ENCODE assay signal across 1 cellular context in the genomic region with DNA sequence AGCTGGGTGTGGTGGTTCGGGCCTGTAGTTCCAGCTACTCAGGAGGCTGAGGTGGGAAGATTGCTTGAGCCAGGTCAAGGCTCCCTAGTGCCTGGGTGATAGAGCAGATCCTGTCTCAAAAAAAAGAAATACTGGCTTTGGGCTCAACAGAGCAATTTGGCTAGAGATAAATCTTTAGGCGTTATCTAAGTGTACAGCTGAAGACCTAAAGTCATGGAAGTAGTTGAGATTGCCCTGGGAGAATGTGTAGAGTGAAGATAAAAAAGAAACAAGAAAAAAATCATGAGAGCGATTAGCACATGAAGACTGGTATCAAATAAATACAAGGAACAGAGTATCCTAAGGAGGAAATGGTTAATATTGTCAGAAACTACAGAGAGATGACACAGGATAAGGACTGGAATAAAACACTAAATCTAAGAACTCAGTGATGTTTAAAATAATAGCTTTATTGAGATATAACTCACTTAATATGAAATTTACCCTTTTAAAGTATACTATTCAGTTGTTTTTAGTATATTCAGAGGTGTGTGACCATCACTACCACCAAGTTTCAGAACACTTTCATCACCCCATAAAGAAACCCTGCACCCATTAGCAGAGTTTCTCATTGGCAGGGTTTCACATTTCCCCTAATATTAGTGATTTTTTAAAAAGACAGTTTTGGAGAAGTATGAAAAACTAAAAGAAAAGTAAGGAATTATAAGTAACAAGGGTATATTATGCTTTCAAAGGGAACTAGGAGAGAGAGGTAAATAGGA.
TF ChIP-seq lines count a peak whose summit lies in the region.

No MANE protein-coding gene starts in this region.

TF ChIP-seq in K562, 482 proteins besides CTCF, POLR2A, EP300 and RAD21 (continued from another document and continues in another):
- TF ChIP-seq RERE (CRISPR knock-in tag; IDR thresholded peaks at IDR 0.05; ENCODE audit: borderline replicate concordance) (no peak), ZNF324 (CRISPR knock-in tag; IDR thresholded peaks at IDR 0.05) (peak; percentile 39; the same call in 1 of the 2 replicates), ZNF143 (CRISPR knock-in tag; IDR thresholded peaks at IDR 0.05) (no peak), MAFK (IDR thresholded peaks at IDR 0.05; ENCODE audit: low read length) (no peak), CXXC5 (CRISPR knock-in tag; IDR thresholded peaks at IDR 0.05) (peak; percentile 78), GTF3C2 (IDR thresholded peaks at IDR 0.05; ENCODE audit: borderline replicate concordance, extremely low read depth, insufficient read length) (no peak), FOXA1 (IDR thresholded peaks at IDR 0.05; ENCODE audit: borderline replicate concordance) (no peak), SIN3A (IDR thresholded peaks at IDR 0.05; ENCODE audit: borderline replicate concordance in 2 of 2, control insufficient read depth in 1 of 2, low read depth in 2 of 2, low read length in 2 of 2) (no peak), KLF16 (IDR thresholded peaks at IDR 0.05) (peak; percentile 99), DMBX1 (CRISPR knock-in tag; IDR thresholded peaks at IDR 0.05; ENCODE audit: borderline replicate concordance) (peak; percentile 87), RUNX1 (IDR thresholded peaks at IDR 0.05; ENCODE audit: low read depth) (no peak), THRA (IDR thresholded peaks at IDR 0.05) (no peak), GABPA (tag; conservative IDR thresholded peaks at IDR 0.05; ENCODE audit: low read depth) (no peak; the same call in 1 of the 2 replicates), SNIP1 (IDR thresholded peaks at IDR 0.05; ENCODE audit: low read depth) (no peak), RFX1 (IDR thresholded peaks at IDR 0.05) (no peak), ZNF253 (CRISPR knock-in tag; conservative IDR thresholded peaks at IDR 0.05) (no peak), HDAC2 (IDR thresholded peaks at IDR 0.05) (peak; percentile 100), ZNF146 (CRISPR knock-in tag; IDR thresholded peaks at IDR 0.05; ENCODE audit: unreplicated experiment) (no peak), PHB (CRISPR knock-in tag; IDR thresholded peaks at IDR 0.05) (no peak), AFF1 (IDR thresholded peaks at IDR 0.05; ENCODE audit: low read depth in 1 of 2, partially characterized antibody in 2 of 2) (peak; percentile 70 to 94), ILF3 (IDR thresholded peaks at IDR 0.05; ENCODE audit: borderline replicate concordance) (no peak), PTBP1 (IDR thresholded peaks at IDR 0.05; ENCODE audit: low read depth, low read length) (no peak), NR4A1 (CRISPR knock-in tag; IDR thresholded peaks at IDR 0.05) (no peak), NR4A1 (tag; IDR thresholded peaks at IDR 0.05) (0 out of 2 replicates have a peak, but pooled peaks have one; percentile 65), SP1 (CRISPR knock-in tag; IDR thresholded peaks at IDR 0.05) (no peak; the same call in 1 of the 2 replicates), CBX8 (IDR thresholded peaks at IDR 0.05; ENCODE audit: borderline replicate concordance, extremely low read depth, low read depth, low read length, poor library complexity, severe bottlenecking) (no peak), ZNF79 (CRISPR knock-in tag; IDR thresholded peaks at IDR 0.05; ENCODE audit: low read depth) (no peak), ZKSCAN8 (CRISPR knock-in tag; IDR thresholded peaks at IDR 0.05) (peak; percentile 57; the same call in 1 of the 2 replicates), ZNF707 (CRISPR knock-in tag; conservative IDR thresholded peaks at IDR 0.05) (no peak), SUPT5H (IDR thresholded peaks at IDR 0.05) (no peak), ZNF277 (CRISPR knock-in tag; IDR thresholded peaks at IDR 0.05; ENCODE audit: borderline replicate concordance) (no peak), ZZZ3 (IDR thresholded peaks at IDR 0.05) (no peak), BCL6 (CRISPR knock-in tag; IDR thresholded peaks at IDR 0.05) (0 out of 2 replicates have a peak, but pooled peaks have one; percentile 66), PHF21A (IDR thresholded peaks at IDR 0.05; ENCODE audit: borderline replicate concordance, low read depth) (peak; percentile 61; the same call in 1 of the 2 replicates), NR3C1 (CRISPR knock-in tag; IDR thresholded peaks at IDR 0.05) (no peak), TCF3 (CRISPR knock-in tag; IDR thresholded peaks at IDR 0.05) (peak; percentile 98), ZNF668 (CRISPR knock-in tag; IDR thresholded peaks at IDR 0.05) (0 out of 2 replicates have a peak, but pooled peaks have one; percentile 22), U2AF1 (optimal IDR thresholded peaks at IDR 0.05; ENCODE audit: low read depth, low read length) (no peak), CAMTA2 (CRISPR knock-in tag; conservative IDR thresholded peaks at IDR 0.05) (no peak), GABPB2 (CRISPR knock-in tag; conservative IDR thresholded peaks at IDR 0.05) (no peak), ZNF212 (CRISPR knock-in tag; IDR thresholded peaks at IDR 0.05) (no peak), MCM3 (IDR thresholded peaks at IDR 0.05) (no peak), CCAR2 (IDR thresholded peaks at IDR 0.05; ENCODE audit: low read depth, low read length) (no peak)
- TF ChIP-seq, protein P1, sequence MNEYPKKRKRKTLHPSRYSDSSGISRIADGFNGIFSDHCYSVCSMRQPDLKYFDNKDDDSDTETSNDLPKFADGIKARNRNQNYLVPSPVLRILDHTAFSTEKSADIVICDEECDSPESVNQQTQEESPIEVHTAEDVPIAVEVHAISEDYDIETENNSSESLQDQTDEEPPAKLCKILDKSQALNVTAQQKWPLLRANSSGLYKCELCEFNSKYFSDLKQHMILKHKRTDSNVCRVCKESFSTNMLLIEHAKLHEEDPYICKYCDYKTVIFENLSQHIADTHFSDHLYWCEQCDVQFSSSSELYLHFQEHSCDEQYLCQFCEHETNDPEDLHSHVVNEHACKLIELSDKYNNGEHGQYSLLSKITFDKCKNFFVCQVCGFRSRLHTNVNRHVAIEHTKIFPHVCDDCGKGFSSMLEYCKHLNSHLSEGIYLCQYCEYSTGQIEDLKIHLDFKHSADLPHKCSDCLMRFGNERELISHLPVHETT (CRISPR knock-in tag; conservative IDR thresholded peaks at IDR 0.05 in 1 of 2, IDR thresholded peaks at IDR 0.05 in 1 of 2): peak in 1 of 2 experiments; percentile 90; a peak in 2 of 4 replicates
- TF ChIP-seq, protein P2, sequence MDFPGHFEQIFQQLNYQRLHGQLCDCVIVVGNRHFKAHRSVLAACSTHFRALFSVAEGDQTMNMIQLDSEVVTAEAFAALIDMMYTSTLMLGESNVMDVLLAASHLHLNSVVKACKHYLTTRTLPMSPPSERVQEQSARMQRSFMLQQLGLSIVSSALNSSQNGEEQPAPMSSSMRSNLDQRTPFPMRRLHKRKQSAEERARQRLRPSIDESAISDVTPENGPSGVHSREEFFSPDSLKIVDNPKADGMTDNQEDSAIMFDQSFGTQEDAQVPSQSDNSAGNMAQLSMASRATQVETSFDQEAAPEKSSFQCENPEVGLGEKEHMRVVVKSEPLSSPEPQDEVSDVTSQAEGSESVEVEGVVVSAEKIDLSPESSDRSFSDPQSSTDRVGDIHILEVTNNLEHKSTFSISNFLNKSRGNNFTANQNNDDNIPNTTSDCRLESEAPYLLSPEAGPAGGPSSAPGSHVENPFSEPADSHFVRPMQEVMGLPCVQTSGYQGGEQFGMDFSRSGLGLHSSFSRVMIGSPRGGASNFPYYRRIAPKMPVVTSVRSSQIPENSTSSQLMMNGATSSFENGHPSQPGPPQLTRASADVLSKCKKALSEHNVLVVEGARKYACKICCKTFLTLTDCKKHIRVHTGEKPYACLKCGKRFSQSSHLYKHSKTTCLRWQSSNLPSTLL (IDR thresholded peaks at IDR 0.05): no peak
